Comparison of ENCODE assay signal across 7 cellular contexts in genomic region chr7:1028044-1028770, GRCh38. TPM values are rescaled to one million over a fixed set of nuclear protein-coding genes. Genes with fewer than 3 reads are reported as not detected.
A peak's percentile ranks its signal among the peaks of the same experiment; 100 is the strongest.
DNase-seq lines count a peak whose midpoint lies in the region; ATAC-seq and TF ChIP-seq lines count a peak whose summit lies in the region.

No MANE protein-coding gene starts in this region.

- peaks cover 7% of the 10 kb centered on the region; the same call in 1 of the 2 replicates for H3K4me1 Mint-ChIP-seq in WTC11

- peaks cover 3% of the 10 kb centered on the region; the same call in 1 of the 2 replicates for H3K36me3 Mint-ChIP-seq in WTC11

- H3K4me3 Mint-ChIP-seq in WTC11, result no peak overlapping the region

- 0 to 2% (median 0%) methylated on average over 17 to 77 of the region's 77 CpGs for WGBS in spleen, 5 donors

- H3K27me3 ChIP-seq in spleen (replicated peaks in 1 of 7), result peaks cover 0 to 9% (median 0%) of the 10 kb centered on the region in 7 donors

- intact Hi-C loops in spleen (cut with DNase I; ENCODE audit: low total_unique reads), result no loop called here

- H3K27ac ChIP-seq in spleen, result peak overlapping the region; percentile 66 to 88 (median 83)

- no peaks in the 10 kb centered on the region for H3K9me3 ChIP-seq in spleen

- CTCF ChIA-PET in WTC11 (lab: Charles Lee), result interaction anchor here (0.6 to 3.1 kb wide), 7 partner anchors 16 to 70 kb away, joined by 3 to 22 read pairs (median 4); partner anchors contain the start of gene GPR146

- no peaks in the 10 kb centered on the region for H3K27me3 Mint-ChIP-seq in WTC11 (ENCODE audit: low read depth)

- H3K4me1 ChIP-seq in spleen, result peaks cover 27 to 73% (median 61%) of the 10 kb centered on the region in 6 donors

- peak overlapping the region; percentile 56 to 97 (median 74) for H3K4me3 ChIP-seq in spleen

- no peaks in the 10 kb centered on the region for H3K9me3 Mint-ChIP-seq in WTC11

- peak; percentile 83 for DNase-seq in NCI-H2029 (lab: John Stamatoyannopoulos, UW)
- peak; percentile 86 for DNase-seq in WTC11 (ENCODE audit: low spot score)
- DNase-seq in central memory CD4-positive, alpha-beta T cell, result peak; percentile 74
- DNase-seq in islet precursor cell, result peak; percentile 94
- peak; percentile 95 for DNase-seq in spleen

- TF ChIP-seq POLR2A in GM18505 (IDR thresholded peaks at IDR 0.05; ENCODE audit: borderline replicate concordance, extremely low read depth, insufficient read depth, insufficient read length) (peak; percentile 78), spleen (IDR thresholded peaks at IDR 0.05) (no peak)

- POLR2A ChIA-PET in WTC11 (lab: Charles Lee), result interaction anchor here (1.3 kb wide), 1 partner anchor 16 kb away, joined by 3 read pairs; no protein-coding TSS in a partner anchor

- H3K36me3 ChIP-seq in spleen, result peaks cover 0 to 22% (median 8%) of the 10 kb centered on the region in 6 donors

- TF ChIP-seq CTCF in WTC11 (IDR thresholded peaks at IDR 0.05) (no peak), spleen (IDR thresholded peaks at IDR 0.05 in 8 of 11, conservative IDR thresholded peaks at IDR 0.05 in 3 of 11) (no peak)

- H3K27ac Mint-ChIP-seq in WTC11, result no peak overlapping the region

- ATAC-seq in GM18505 (IDR thresholded peaks at IDR 0.05; ENCODE audit: unreplicated experiment) (peak; percentile 55), HG02840 (IDR thresholded peaks at IDR 0.05; ENCODE audit: low FRiP score, unreplicated experiment) (peak; percentile 48), WTC11 (peak; percentile 80)

TF ChIP-seq in WTC11, 78 proteins besides CTCF, POLR2A, EP300 and RAD21 (continues in another document):
- TF ChIP-seq MLX (CRISPR knock-in tag; IDR thresholded peaks at IDR 0.05) (no peak), NFE2L1 (CRISPR knock-in tag; IDR thresholded peaks at IDR 0.05) (no peak), ZNF423 (CRISPR knock-in tag; IDR thresholded peaks at IDR 0.05) (no peak), E2F4 (CRISPR knock-in tag; IDR thresholded peaks at IDR 0.05; ENCODE audit: borderline replicate concordance, low read depth) (0 out of 2 replicates have a peak, but pooled peaks have one; percentile 31), ZNF121 (CRISPR knock-in tag; IDR thresholded peaks at IDR 0.05) (no peak), ZNF425 (CRISPR knock-in tag; conservative IDR thresholded peaks at IDR 0.05) (no peak), SMAD3 (CRISPR knock-in tag; IDR thresholded peaks at IDR 0.05; ENCODE audit: borderline replicate concordance) (no peak), ATF2 (CRISPR knock-in tag; IDR thresholded peaks at IDR 0.05; ENCODE audit: borderline replicate concordance, low read depth) (no peak), KAT7 (CRISPR knock-in tag; IDR thresholded peaks at IDR 0.05; ENCODE audit: borderline replicate concordance) (0 out of 2 replicates have a peak, but pooled peaks have one; percentile 11), SP1 (CRISPR knock-in tag; conservative IDR thresholded peaks at IDR 0.05) (peak; percentile 38; the same call in 1 of the 2 replicates), E2F1 (CRISPR knock-in tag; IDR thresholded peaks at IDR 0.05) (no peak), STAT6 (CRISPR knock-in tag; conservative IDR thresholded peaks at IDR 0.05; ENCODE audit: low read depth) (no peak), FOXP1 (CRISPR knock-in tag; IDR thresholded peaks at IDR 0.05; ENCODE audit: borderline replicate concordance) (0 out of 2 replicates have a peak, but pooled peaks have one; percentile 10), OVOL2 (CRISPR knock-in tag; IDR thresholded peaks at IDR 0.05; ENCODE audit: borderline replicate concordance) (no peak)

RNA-seq across cellular contexts. Expression of gene GPR146, which starts 16.1 kb away (rescaled TPM):
- total RNA-seq in WTC11 (2021) (0.87 to 1.1 TPM (median 0.92 TPM) in 3 replicates), spleen (10 to 100 TPM in 5 of 7 donors, 1 to 10 TPM in 2; 7.1 to 19.2 (median 13.3) TPM)
- polyA plus RNA-seq in spleen, result 1 to 10 TPM; 3.9 to 7.3 (median 5.0) TPM

RNA-seq across cellular contexts. Expression of gene CYP2W1, which starts 45.2 kb away (rescaled TPM):
- 0.48 TPM in 1 of 3 replicates, not detected in the others for total RNA-seq in WTC11 (2021)
- total RNA-seq in spleen, result 1 to 10 TPM in 1 of 7 donors, under 1 TPM in 4, not detected in 2; 0.13 to 1.2 (median 0.51) TPM
- polyA plus RNA-seq in spleen, result under 1 TPM; 0.05 to 0.80 (median 0.28) TPM

RNA-seq across cellular contexts. Expression of gene COX19, which starts 52.9 kb away (rescaled TPM):
- total RNA-seq in WTC11 (2021) (10.2 to 13.2 TPM (median 10.4 TPM) in 3 replicates), spleen (10 to 100 TPM; 12.4 to 29.1 (median 18.9) TPM)
- 1 to 10 TPM; 7.1 to 8.9 (median 7.2) TPM for polyA plus RNA-seq in spleen

RNA-seq across cellular contexts. Expression of gene GPER1, which starts 59.7 kb away (rescaled TPM):
- total RNA-seq in WTC11 (2021) (0.28 to 0.87 TPM (median 0.41 TPM) in 3 replicates), spleen (10 to 100 TPM in 1 of 7 donors, 1 to 10 TPM in 6; 3.0 to 14.2 (median 6.1) TPM)
- 1 to 10 TPM; 3.7 to 6.4 (median 3.9) TPM for polyA plus RNA-seq in spleen

Comparison
In these comparisons a context has a peak if more than half of its experiments do, and no peak if none do; other contexts are left out.
1. Peak in every context shown above with its lines: DNase-seq, ATAC-seq, H3K4me3 ChIP-seq and H3K27ac ChIP-seq.